10 cellular contexts compared by ENCODE assay signal in the genomic region with DNA sequence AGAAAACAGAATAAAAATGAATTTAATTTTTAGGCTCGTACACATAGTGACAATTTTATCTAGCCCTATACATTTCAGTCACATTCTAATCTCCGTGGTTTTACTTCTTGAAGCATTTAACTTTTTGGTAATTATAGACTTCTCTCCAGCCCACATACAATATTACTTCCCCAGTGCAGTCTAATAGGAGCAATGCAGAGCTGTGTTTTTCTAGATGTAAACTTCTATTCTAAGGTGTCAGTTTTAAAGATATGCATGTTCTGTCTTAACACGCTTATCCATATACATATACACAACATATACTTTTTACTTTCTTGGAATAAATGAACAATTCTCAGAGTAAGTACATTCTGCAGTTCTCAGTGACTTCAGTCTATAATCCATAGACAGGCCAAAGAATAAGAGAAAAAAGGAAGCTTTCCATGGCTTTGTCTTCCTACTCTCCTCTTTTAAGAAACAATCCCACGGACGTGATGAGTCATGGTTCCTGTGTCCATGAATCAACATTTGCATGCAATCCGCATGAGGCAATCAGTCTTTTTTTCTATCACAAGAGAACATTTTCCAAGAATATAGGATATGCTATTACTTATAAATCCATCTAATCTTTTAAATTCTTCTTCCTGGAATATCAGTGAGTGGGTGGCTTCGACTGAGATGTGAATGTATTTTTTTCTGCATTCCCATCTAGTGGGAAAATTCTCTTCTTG. TPM values are rescaled to one million over a fixed set of nuclear protein-coding genes. Genes with fewer than 3 reads are reported as not detected.
A peak's percentile ranks its signal among the peaks of the same experiment; 100 is the strongest.
DNase-seq lines count a peak whose midpoint lies in the region; ATAC-seq and TF ChIP-seq lines count a peak whose summit lies in the region.
"Had no signal": no experiment of that assay in that cellular context is flagged by ENCODE, and none has a peak within 500 bp of the region (broad histone marks: within the 10 kb centered on the region; RNA-seq: fewer than 3 reads in every experiment).

No MANE protein-coding gene starts in this region.

- H3K36me3 ChIP-seq in SK-N-SH (replicated peaks in 1 of 2; ENCODE audit: control insufficient read depth in 1 of 2, insufficient read depth in 2 of 2, low read length in 1 of 2): peaks cover 0 to 4% of the 10 kb centered on the region in 2 experiments
- no peaks in the 10 kb centered on the region for H3K36me3 ChIP-seq in skeletal muscle satellite cell (ENCODE audit: insufficient read depth, low read length)
- H3K36me3 ChIP-seq: thoracic aorta had no signal

- H3K4me1 ChIP-seq in SK-N-SH (ENCODE audit: control insufficient read depth in 1 of 2, insufficient read depth in 2 of 2, low read depth in 1 of 2, low read length in 1 of 2) (peaks cover 0 to 12% of the 10 kb centered on the region in 2 experiments; a peak in 3 of 4 replicates), skeletal muscle satellite cell (ENCODE audit: control insufficient read depth, insufficient read depth, low read length) (peaks cover 46% of the 10 kb centered on the region)

- CTCF ChIA-PET in SK-N-SH (lab: Yijun Ruan, JAX): no interaction called here

- H2AFZ ChIP-seq in SK-N-SH (ENCODE audit: low read depth): peak overlapping the region; percentile 60; the same call in 1 of the 2 replicates

- ATAC-seq in HG03039 (IDR thresholded peaks at IDR 0.05; ENCODE audit: unreplicated experiment): no peak
- no peak for ATAC-seq in GM21576 (IDR thresholded peaks at IDR 0.05; ENCODE audit: unreplicated experiment)

- H3K27ac ChIP-seq in SK-N-SH (ENCODE audit: low read depth in 2 of 2, low read length in 1 of 2): peak overlapping the region; percentile 69 to 99
- H3K27ac ChIP-seq: thoracic aorta had no signal

- no peak for TF ChIP-seq RAD21 in SK-N-SH (IDR thresholded peaks at IDR 0.05; ENCODE audit: low read length)

- H3K9me3 ChIP-seq in SK-N-SH: no peaks in the 10 kb centered on the region
- no peaks in the 10 kb centered on the region for H3K9me3 ChIP-seq in skeletal muscle satellite cell (replicated peaks; ENCODE audit: low read length)
- H3K9me3 ChIP-seq: thoracic aorta had no signal

- H3K4me2 ChIP-seq in SK-N-SH: peak overlapping the region; percentile 32; the same call in 1 of the 2 replicates
- H3K4me2 ChIP-seq in skeletal muscle satellite cell (ENCODE audit: low read length): peak overlapping the region; percentile 45

- no peak for TF ChIP-seq CTCF in SK-N-SH (IDR thresholded peaks at IDR 0.05)

- H3K4me3 ChIP-seq in SK-N-SH (ENCODE audit: low read depth in 2 of 2, low read length in 1 of 2) (no peak overlapping the region), skeletal muscle satellite cell (ENCODE audit: low read length) (no peak overlapping the region)
- H3K4me3 ChIP-seq: thoracic aorta had no signal

- DNase-seq in DMS153 (lab: John Stamatoyannopoulos, UW) (peak; percentile 6), DMS153 treated with DMSO at 0.1 percent for 48 hours (lab: John Stamatoyannopoulos, UW; ENCODE audit: unreplicated experiment) (no peak), SK-N-SH (no peak), glomerular visceral epithelial cell (ENCODE audit: extremely low spot score) (peak; percentile 58), GM19238 (ENCODE audit: insufficient read length, low spot score) (no peak)
- DNase-seq: naive B cell had no signal

- H3K9ac ChIP-seq in SK-N-SH (peak overlapping the region; percentile 48; the same call in 1 of the 2 replicates), skeletal muscle satellite cell (ENCODE audit: low read depth, low read length) (peak overlapping the region; percentile 60)

- WGBS in SK-N-SH (ENCODE audit: low lambda C conversion rate): 36% methylated on average over 7 of the region's 7 CpGs

- H3K9me2 ChIP-seq in SK-N-SH: no peaks in the 10 kb centered on the region

- no peaks in the 10 kb centered on the region for H3K79me2 ChIP-seq in SK-N-SH (ENCODE audit: insufficient read depth)

- no peaks in the 10 kb centered on the region for H4K20me1 ChIP-seq in SK-N-SH (ENCODE audit: insufficient read depth)

- TF ChIP-seq EP300 in SK-N-SH (IDR thresholded peaks at IDR 0.05; ENCODE audit: borderline replicate concordance in 1 of 2, low read depth in 1 of 2, low read length in 1 of 2): peak in 1 of 2 experiments; percentile 48; a peak in 2 of 4 replicates

- H3K27me3 ChIP-seq in SK-N-SH (ENCODE audit: insufficient read depth) (no peaks in the 10 kb centered on the region), skeletal muscle satellite cell (ENCODE audit: control insufficient read depth, insufficient read depth, low read length) (no peaks in the 10 kb centered on the region)

- H3F3A ChIP-seq in SK-N-SH (replicated peaks; ENCODE audit: insufficient read depth): peaks cover 19% of the 10 kb centered on the region

- POLR2A ChIA-PET in SK-N-SH (lab: Yijun Ruan, JAX): interaction anchor here (0.5 kb wide), 1 partner anchor 1251 kb away, joined by 4 read pairs; no protein-coding TSS in a partner anchor

TF ChIP-seq in SK-N-SH, 30 proteins besides CTCF, POLR2A, EP300 and RAD21 (continues in another document):
- TF ChIP-seq MEF2A (IDR thresholded peaks at IDR 0.05; ENCODE audit: borderline replicate concordance, low read depth) (no peak), GATA2 (CRISPR knock-in tag; IDR thresholded peaks at IDR 0.05) (no peak), RCOR1 (IDR thresholded peaks at IDR 0.05; ENCODE audit: low read length) (no peak), FOSL2 (IDR thresholded peaks at IDR 0.05; ENCODE audit: borderline replicate concordance, low read depth) (peak; percentile 96), USF1 (IDR thresholded peaks at IDR 0.05; ENCODE audit: borderline replicate concordance, low read depth) (no peak), FOXJ3 (CRISPR knock-in tag; IDR thresholded peaks at IDR 0.05) (no peak), GABPA (IDR thresholded peaks at IDR 0.05; ENCODE audit: low read depth) (no peak), JUND (IDR thresholded peaks at IDR 0.05) (peak; percentile 92), RXRA (IDR thresholded peaks at IDR 0.05; ENCODE audit: borderline replicate concordance, low read depth) (no peak), TAF1 (IDR thresholded peaks at IDR 0.05; ENCODE audit: borderline replicate concordance, low read depth, low read length) (no peak)
- TF ChIP-seq, protein P1, sequence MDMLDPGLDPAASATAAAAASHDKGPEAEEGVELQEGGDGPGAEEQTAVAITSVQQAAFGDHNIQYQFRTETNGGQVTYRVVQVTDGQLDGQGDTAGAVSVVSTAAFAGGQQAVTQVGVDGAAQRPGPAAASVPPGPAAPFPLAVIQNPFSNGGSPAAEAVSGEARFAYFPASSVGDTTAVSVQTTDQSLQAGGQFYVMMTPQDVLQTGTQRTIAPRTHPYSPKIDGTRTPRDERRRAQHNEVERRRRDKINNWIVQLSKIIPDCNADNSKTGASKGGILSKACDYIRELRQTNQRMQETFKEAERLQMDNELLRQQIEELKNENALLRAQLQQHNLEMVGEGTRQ (IDR thresholded peaks at IDR 0.05; ENCODE audit: borderline replicate concordance, low read depth, low read length): no peak
- TF ChIP-seq, protein P2, sequence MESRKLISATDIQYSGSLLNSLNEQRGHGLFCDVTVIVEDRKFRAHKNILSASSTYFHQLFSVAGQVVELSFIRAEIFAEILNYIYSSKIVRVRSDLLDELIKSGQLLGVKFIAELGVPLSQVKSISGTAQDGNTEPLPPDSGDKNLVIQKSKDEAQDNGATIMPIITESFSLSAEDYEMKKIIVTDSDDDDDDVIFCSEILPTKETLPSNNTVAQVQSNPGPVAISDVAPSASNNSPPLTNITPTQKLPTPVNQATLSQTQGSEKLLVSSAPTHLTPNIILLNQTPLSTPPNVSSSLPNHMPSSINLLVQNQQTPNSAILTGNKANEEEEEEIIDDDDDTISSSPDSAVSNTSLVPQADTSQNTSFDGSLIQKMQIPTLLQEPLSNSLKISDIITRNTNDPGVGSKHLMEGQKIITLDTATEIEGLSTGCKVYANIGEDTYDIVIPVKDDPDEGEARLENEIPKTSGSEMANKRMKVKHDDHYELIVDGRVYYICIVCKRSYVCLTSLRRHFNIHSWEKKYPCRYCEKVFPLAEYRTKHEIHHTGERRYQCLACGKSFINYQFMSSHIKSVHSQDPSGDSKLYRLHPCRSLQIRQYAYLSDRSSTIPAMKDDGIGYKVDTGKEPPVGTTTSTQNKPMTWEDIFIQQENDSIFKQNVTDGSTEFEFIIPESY (IDR thresholded peaks at IDR 0.05; ENCODE audit: borderline replicate concordance, low read depth): peak; percentile 21; the same call in 1 of the 2 replicates

RNA-seq across cellular contexts. Expression of gene CCDC102B, which starts 42.8 kb away (rescaled TPM):
- polyA plus RNA-seq in SK-N-SH (2012; rRNA removed): 2.0 and 2.4 TPM in 2 replicates
- 2.8 and 3.0 TPM in 2 replicates for polyA plus RNA-seq in SK-N-SH (2012; cell fraction: cytosol; rRNA removed)
- polyA plus RNA-seq in SK-N-SH (2012; cell fraction: nucleus; rRNA removed): 1.1 and 2.7 TPM in 2 replicates
- 2.8 and 8.4 TPM in 2 replicates for total RNA-seq in skeletal muscle satellite cell (2012; rRNA removed)

Comparison
In these comparisons a context has a peak if more than half of its experiments do, and no peak if none do; other contexts are left out.
1. DNase-seq: peak in DMS153 (single experiment) and glomerular visceral epithelial cell (single experiment); none in DMS153 treated with DMSO at 0.1 percent for 48 hours (single experiment), SK-N-SH (single experiment) and GM19238 (single experiment).